In genomic region chr12:47775100-47775911, GRCh38 we compare ENCODE assay signal across 8 cellular contexts. TPM values are rescaled to one million over a fixed set of nuclear protein-coding genes. Genes with fewer than 3 reads are reported as not detected.
DNase-seq lines count a peak whose midpoint lies in the region; ATAC-seq and TF ChIP-seq lines count a peak whose summit lies in the region.

No MANE protein-coding gene starts in this region.

- ATAC-seq in CD4-positive, alpha-beta T cell (ENCODE audit: poor library complexity), result no peak
- ATAC-seq in GM18517 (IDR thresholded peaks at IDR 0.05; ENCODE audit: unreplicated experiment), result no peak
- ATAC-seq in GM18502 (IDR thresholded peaks at IDR 0.05; ENCODE audit: poor library complexity, unreplicated experiment), result no peak
- no peak for ATAC-seq in activated CD8-positive, alpha-beta T cell treated with anti-CD3 and anti-CD28 coated beads for 36 hours

- H3K27ac Mint-ChIP-seq in CD4-positive, alpha-beta T cell, result no peak overlapping the region
- no peak overlapping the region for H3K27ac Mint-ChIP-seq in activated CD8-positive, alpha-beta T cell treated with anti-CD3 and anti-CD28 coated beads for 36 hours

- no peaks in the 10 kb centered on the region for H3K27me3 Mint-ChIP-seq in CD4-positive, alpha-beta T cell
- no peaks in the 10 kb centered on the region for H3K27me3 Mint-ChIP-seq in activated CD8-positive, alpha-beta T cell treated with anti-CD3 and anti-CD28 coated beads for 36 hours

- H3K27ac ChIP-seq in CD4-positive, alpha-beta T cell (ENCODE audit: low read depth, low read length), result no peak overlapping the region
- peak overlapping the region; percentile 99 for H3K27ac ChIP-seq in cingulate gyrus (ENCODE audit: low read depth, low read length)
- peak overlapping the region; percentile 77 for H3K27ac ChIP-seq in neutrophil

- CTCF ChIA-PET in CD4-positive, alpha-beta T cell (lab: Charles Lee), result interaction anchor here (1.7 to 2.5 kb wide), 2 partner anchors 31 to 63 kb away, joined by 4 to 11 read pairs; no protein-coding TSS in a partner anchor
- CTCF ChIA-PET in activated CD8-positive, alpha-beta T cell treated with anti-CD3 and anti-CD28 coated beads for 36 hours (lab: Charles Lee), result interaction anchor here (0.9 to 19.4 kb wide), 8 partner anchors 8 to 61 kb away, joined by 3 to 685 read pairs (median 12); partner anchors contain the start of gene RAPGEF3

- H3K9me3 ChIP-seq in CD4-positive, alpha-beta T cell (ENCODE audit: control insufficient read depth, low read length), result no peaks in the 10 kb centered on the region
- no peaks in the 10 kb centered on the region for H3K9me3 ChIP-seq in neutrophil

- no peaks in the 10 kb centered on the region for H3K9me3 Mint-ChIP-seq in CD4-positive, alpha-beta T cell
- H3K9me3 Mint-ChIP-seq in activated CD8-positive, alpha-beta T cell treated with anti-CD3 and anti-CD28 coated beads for 36 hours, result no peaks in the 10 kb centered on the region

- H3K27me3 ChIP-seq in CD4-positive, alpha-beta T cell (ENCODE audit: control insufficient read depth, insufficient read depth, low read length), result no peaks in the 10 kb centered on the region
- H3K27me3 ChIP-seq in neutrophil, result no peaks in the 10 kb centered on the region

- intact Hi-C loops in CD4-positive, alpha-beta T cell (cut with DNase I, micrococcal nuclease), result loop anchor here (5.0 kb wide), 2 partner anchors 123 to 172 kb away; no protein-coding TSS in a partner anchor
- intact Hi-C loops in activated CD8-positive, alpha-beta T cell treated with anti-CD3 and anti-CD28 coated beads for 36 hours (cut with micrococcal nuclease), result loop anchor here (5.0 kb wide), 2 partner anchors 58 to 62 kb away; no protein-coding TSS in a partner anchor

- H3K36me3 Mint-ChIP-seq in CD4-positive, alpha-beta T cell (ENCODE audit: low read depth), result no peaks in the 10 kb centered on the region
- no peaks in the 10 kb centered on the region for H3K36me3 Mint-ChIP-seq in activated CD8-positive, alpha-beta T cell treated with anti-CD3 and anti-CD28 coated beads for 36 hours (ENCODE audit: low read depth)

- peaks cover 54 to 63% of the 10 kb centered on the region in 2 experiments for H3K4me1 ChIP-seq in neutrophil (ENCODE audit: control insufficient read depth in 1 of 2, insufficient read depth in 1 of 2, low read depth in 1 of 2, low read length in 1 of 2)

- peak overlapping the region; percentile 89 for H3K4me3 Mint-ChIP-seq in CD4-positive, alpha-beta T cell
- no peak overlapping the region for H3K4me3 Mint-ChIP-seq in activated CD8-positive, alpha-beta T cell treated with anti-CD3 and anti-CD28 coated beads for 36 hours

- H3K4me1 Mint-ChIP-seq in CD4-positive, alpha-beta T cell (ENCODE audit: low read depth), result peaks cover 37% of the 10 kb centered on the region
- peaks cover 27% of the 10 kb centered on the region for H3K4me1 Mint-ChIP-seq in activated CD8-positive, alpha-beta T cell treated with anti-CD3 and anti-CD28 coated beads for 36 hours (ENCODE audit: low read depth)

- POLR2A ChIA-PET in CD4-positive, alpha-beta T cell (lab: Charles Lee), result no interaction called here
- POLR2A ChIA-PET in activated CD8-positive, alpha-beta T cell treated with anti-CD3 and anti-CD28 coated beads for 36 hours (lab: Charles Lee), result interaction anchor here (1.0 to 2.1 kb wide), 9 partner anchors 9 to 69 kb away, joined by 3 to 7 read pairs (median 4); partner anchors contain the start of gene RPAP3

- no peak for DNase-seq in CD4-positive, alpha-beta T cell
- DNase-seq in NAMALWA (ENCODE audit: low spot score) (peak; percentile 35), GM13976 (ENCODE audit: low spot score) (no peak)
- DNase-seq in activated CD8-positive, alpha-beta T cell treated with anti-CD3 and anti-CD28 coated beads for 36 hours, result no peak

- in situ Hi-C loops in GM13976 (cut with MboI; ENCODE audit: low sequenced_read_pairs, unreplicated experiment), result loop anchor here (10.0 kb wide), 1 partner anchor 61 kb away; no protein-coding TSS in a partner anchor

- no peaks in the 10 kb centered on the region for H3K36me3 ChIP-seq in neutrophil

- H3K4me3 ChIP-seq in neutrophil (ENCODE audit: low read depth in 1 of 2, low read length in 1 of 2), result no peak overlapping the region

- TF ChIP-seq CTCF in CD4-positive, alpha-beta T cell (IDR thresholded peaks at IDR 0.05), result no peak
- TF ChIP-seq CTCF in neutrophil (IDR thresholded peaks at IDR 0.05) (no peak), GM13976 (IDR thresholded peaks at IDR 0.05; ENCODE audit: borderline replicate concordance, control extremely low read depth, extremely low read depth, insufficient read depth, missing control alignments) (no peak)
- TF ChIP-seq CTCF in activated CD8-positive, alpha-beta T cell treated with anti-CD3 and anti-CD28 coated beads for 36 hours (IDR thresholded peaks at IDR 0.05), result no peak

RNA-seq across cellular contexts. Expression of gene SLC48A1, which starts 2.3 kb away (rescaled TPM):
- total RNA-seq in CD4-positive, alpha-beta T cell, result 1 to 10 TPM; 4.5 to 5.8 TPM
- total RNA-seq in activated CD8-positive, alpha-beta T cell treated with anti-CD3 and anti-CD28 coated beads for 36 hours, result 10 to 100 TPM in 1 of 2 experiments, 1 to 10 TPM in 1; 8.8 to 10.2 TPM

RNA-seq across cellular contexts. Expression of gene RAPGEF3, which starts 16.6 kb away (rescaled TPM):
- total RNA-seq in CD4-positive, alpha-beta T cell, result under 1 TPM; 0.17 to 0.33 TPM
- under 1 TPM; 0.56 to 0.58 TPM for total RNA-seq in activated CD8-positive, alpha-beta T cell treated with anti-CD3 and anti-CD28 coated beads for 36 hours

RNA-seq across cellular contexts. Expression of gene HDAC7, which starts 44.4 kb away (rescaled TPM):
- total RNA-seq in CD4-positive, alpha-beta T cell, result 100 to 1,000 TPM; 116 to 122 TPM
- total RNA-seq in activated CD8-positive, alpha-beta T cell treated with anti-CD3 and anti-CD28 coated beads for 36 hours, result 100 to 1,000 TPM; 373 to 382 TPM

RNA-seq across cellular contexts. Expression of gene ENDOU, which starts 50.0 kb away (rescaled TPM):
- not detected for total RNA-seq in CD4-positive, alpha-beta T cell
- not detected for total RNA-seq in activated CD8-positive, alpha-beta T cell treated with anti-CD3 and anti-CD28 coated beads for 36 hours
